In the genomic region with DNA sequence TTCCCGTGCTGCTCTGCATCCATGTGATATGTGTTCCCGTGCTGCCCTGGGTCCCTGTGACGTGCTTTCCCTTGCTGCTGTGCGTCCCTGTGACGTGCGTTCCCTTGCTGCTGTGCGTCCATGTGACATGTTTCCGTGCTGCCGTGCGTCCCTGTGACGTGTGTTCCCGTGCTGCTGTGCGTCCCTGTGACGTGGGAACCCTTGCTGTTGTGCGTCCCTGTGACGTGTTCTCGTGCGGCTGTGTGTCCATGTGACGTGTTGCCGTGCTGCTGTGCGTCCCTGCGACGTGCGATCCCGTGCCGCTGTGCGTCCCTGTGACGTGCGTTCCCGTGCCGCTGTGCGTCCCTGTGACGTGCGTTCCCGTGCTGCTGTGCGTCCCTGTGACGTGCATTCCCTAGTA, we compare ENCODE assay signal across 13 cellular contexts.
"Had no signal": no experiment of that assay in that cellular context is flagged by ENCODE, and none has a peak within 500 bp of the region (broad histone marks: within the 10 kb centered on the region; RNA-seq: fewer than 3 reads in every experiment).

No MANE protein-coding gene starts in this region.

- H3K9me3 Mint-ChIP-seq: central memory CD8-positive, alpha-beta T cell; effector memory CD8-positive, alpha-beta T cell; type B pancreatic cell had no signal

- FAIRE-seq: kidney had no signal

- ATAC-seq: body of pancreas; effector memory CD8-positive, alpha-beta T cell; left ventricle myocardium superior; right cardiac atrium had no signal

- H3K27me3 Mint-ChIP-seq: central memory CD8-positive, alpha-beta T cell; effector memory CD8-positive, alpha-beta T cell; type B pancreatic cell had no signal

- H3K4me3 Mint-ChIP-seq: central memory CD8-positive, alpha-beta T cell; effector memory CD8-positive, alpha-beta T cell; type B pancreatic cell had no signal

- H3K27ac Mint-ChIP-seq: type B pancreatic cell had no signal

- DNase-seq: activated CD8-positive, alpha-beta memory T cell treated with anti-CD3 and anti-CD28 coated beads for 24 hours; activated effector memory CD4-positive, alpha-beta T cell treated with Interleukin-2 at 50 U/mL for 16 hours; body of pancreas; effector memory CD8-positive, alpha-beta T cell; erythroblast; kidney; left ventricle myocardium superior; nucleus accumbens; stimulated activated naive CD4-positive, alpha-beta T cell; SW 1271 had no signal
